Comparison of ENCODE assay signal across 8 cellular contexts in the genomic region with DNA sequence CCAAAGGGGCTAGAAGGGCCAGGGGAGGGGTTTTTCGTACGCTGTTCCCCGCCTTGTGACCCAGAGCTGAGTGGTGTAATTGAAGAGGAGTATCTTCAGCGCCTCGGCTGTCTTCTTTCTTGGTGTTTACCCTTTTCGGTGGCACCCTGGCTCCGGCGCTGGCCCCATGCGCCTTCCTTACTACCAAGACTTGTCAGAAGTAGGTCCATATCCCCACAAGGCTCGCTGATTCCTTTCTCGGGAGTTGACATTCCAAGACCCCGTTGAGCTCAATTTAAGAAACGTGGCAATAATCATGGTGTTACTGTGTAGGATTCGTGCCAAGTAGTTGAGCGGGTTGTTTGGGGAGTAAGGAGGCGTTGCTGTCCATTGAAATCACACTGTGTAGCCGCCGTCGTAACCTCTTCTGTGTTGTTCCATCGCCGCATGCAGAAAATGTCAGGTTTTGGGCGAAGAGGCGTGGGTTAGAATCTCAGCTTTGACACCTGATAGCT. TPM values are rescaled to one million over a fixed set of nuclear protein-coding genes. Genes with fewer than 3 reads are reported as not detected.
DNase-seq lines count a peak whose midpoint lies in the region; ATAC-seq and TF ChIP-seq lines count a peak whose summit lies in the region.

No MANE protein-coding gene starts in this region.

- ATAC-seq in HG02870 (IDR thresholded peaks at IDR 0.05; ENCODE audit: unreplicated experiment): peak; percentile 20
- peak; percentile 45 for ATAC-seq in stimulated activated effector memory CD8-positive, alpha-beta T cell treated with anti-CD3 and anti-CD28 coated beads, Interleukin-12 subunit alpha, Interleukin-12 subunit beta, amount 100 ng/mL, for 72 hours

- peak overlapping the region; percentile 96 for H3K4me3 ChIP-seq in AG04450 (ENCODE audit: low read depth, low read length)

- CTCF ChIA-PET in AG04450 (lab: Charles Lee): interaction anchor here (0.8 to 3.8 kb wide), 7 partner anchors 11 to 712 kb away, joined by 3 to 28 read pairs (median 4); a partner anchor contains a TSS

- no peaks in the 10 kb centered on the region for H3K27me3 ChIP-seq in AG04450 (ENCODE audit: control insufficient read depth, insufficient read depth, low read length)

- H3K4me1 Mint-ChIP-seq in stimulated activated effector memory CD8-positive, alpha-beta T cell treated with anti-CD3 and anti-CD28 coated beads, Interleukin-12 subunit alpha, Interleukin-12 subunit beta, amount 100 ng/mL, for 72 hours: peaks cover 5% of the 10 kb centered on the region

- no peak overlapping the region for H3K4me3 Mint-ChIP-seq in stimulated activated effector memory CD8-positive, alpha-beta T cell treated with anti-CD3 and anti-CD28 coated beads, Interleukin-12 subunit alpha, Interleukin-12 subunit beta, amount 100 ng/mL, for 72 hours

- H3K9me3 ChIP-seq in AG04450 (ENCODE audit: control insufficient read depth, insufficient read depth, low read length): no peaks in the 10 kb centered on the region

- peak; percentile 10 for DNase-seq in AG04450 (ENCODE audit: low read depth, low spot score)
- DNase-seq in GM13976 (ENCODE audit: low spot score): peak; percentile 24
- DNase-seq in NCI-H524 (lab: John Stamatoyannopoulos, UW): peak; percentile 23 to 42
- peak; percentile 29 to 61 for DNase-seq in T47D (ENCODE audit: low read depth in 1 of 2, low spot score in 1 of 2)
- DNase-seq in iris pigment epithelial cell (ENCODE audit: low read depth): peak; percentile 71
- DNase-seq in stimulated activated effector memory CD8-positive, alpha-beta T cell treated with anti-CD3 and anti-CD28 coated beads, Interleukin-12 subunit alpha, Interleukin-12 subunit beta, amount 100 ng/mL, for 72 hours (ENCODE audit: low spot score in 2 of 2): no peak
- no peak for DNase-seq in COR-L47 (lab: John Stamatoyannopoulos, UW)

- no peaks in the 10 kb centered on the region for H3K36me3 Mint-ChIP-seq in stimulated activated effector memory CD8-positive, alpha-beta T cell treated with anti-CD3 and anti-CD28 coated beads, Interleukin-12 subunit alpha, Interleukin-12 subunit beta, amount 100 ng/mL, for 72 hours

- POLR2A ChIA-PET in AG04450 (lab: Yijun Ruan, JAX): no interaction called here

- TF ChIP-seq CTCF in AG04450 (IDR thresholded peaks at IDR 0.05; ENCODE audit: low read depth, low read length) (no peak), GM13976 (IDR thresholded peaks at IDR 0.05; ENCODE audit: borderline replicate concordance, control extremely low read depth, extremely low read depth, insufficient read depth, missing control alignments) (no peak)

- no peaks in the 10 kb centered on the region for H3K9me3 Mint-ChIP-seq in stimulated activated effector memory CD8-positive, alpha-beta T cell treated with anti-CD3 and anti-CD28 coated beads, Interleukin-12 subunit alpha, Interleukin-12 subunit beta, amount 100 ng/mL, for 72 hours

- no peak overlapping the region for H3K27ac Mint-ChIP-seq in stimulated activated effector memory CD8-positive, alpha-beta T cell treated with anti-CD3 and anti-CD28 coated beads, Interleukin-12 subunit alpha, Interleukin-12 subunit beta, amount 100 ng/mL, for 72 hours

- H3K27ac ChIP-seq in AG04450 (ENCODE audit: low read depth, low read length): peak overlapping the region; percentile 88

- in situ Hi-C loops in GM13976 (cut with MboI; ENCODE audit: low sequenced_read_pairs, unreplicated experiment) (loop anchor here (25.0 kb wide), 1 partner anchor 259 kb away; no protein-coding TSS in a partner anchor), T47D (cut with HindIII; ENCODE audit: low pct_unique_long_range_greater_than_20kb, low sequenced_read_pairs) (no loop called here)

RNA-seq across cellular contexts. Expression of a gene that starts 0.8 kb away (rescaled TPM):
- polyA plus RNA-seq in AG04450 (2011; rRNA removed): 28.6 and 42.0 TPM in 2 replicates
- 11.8 and 12.3 TPM in 2 replicates for polyA minus RNA-seq in AG04450 (2011; rRNA and poly(A)+ RNA removed)

RNA-seq across cellular contexts. Expression of a gene that starts 0.9 kb away (rescaled TPM):
- 18.7 and 23.9 TPM in 2 replicates for polyA plus RNA-seq in AG04450 (2011; rRNA removed)
- polyA minus RNA-seq in AG04450 (2011; rRNA and poly(A)+ RNA removed): 8.1 and 17.3 TPM in 2 replicates

Comparison
In these comparisons a context has a peak if more than half of its experiments do, and no peak if none do; other contexts are left out.
1. DNase-seq: peak in AG04450 (single experiment), GM13976 (single experiment), NCI-H524 (2 of 2), T47D (2 of 2) and iris pigment epithelial cell (single experiment); none in stimulated activated effector memory CD8-positive, alpha-beta T cell treated with anti-CD3 and anti-CD28 coated beads, Interleukin-12 subunit alpha, Interleukin-12 subunit beta, amount 100 ng/mL, for 72 hours (0 of 2) and COR-L47 (single experiment).